ENCODE assay signal across 8 cellular contexts in the genomic region with DNA sequence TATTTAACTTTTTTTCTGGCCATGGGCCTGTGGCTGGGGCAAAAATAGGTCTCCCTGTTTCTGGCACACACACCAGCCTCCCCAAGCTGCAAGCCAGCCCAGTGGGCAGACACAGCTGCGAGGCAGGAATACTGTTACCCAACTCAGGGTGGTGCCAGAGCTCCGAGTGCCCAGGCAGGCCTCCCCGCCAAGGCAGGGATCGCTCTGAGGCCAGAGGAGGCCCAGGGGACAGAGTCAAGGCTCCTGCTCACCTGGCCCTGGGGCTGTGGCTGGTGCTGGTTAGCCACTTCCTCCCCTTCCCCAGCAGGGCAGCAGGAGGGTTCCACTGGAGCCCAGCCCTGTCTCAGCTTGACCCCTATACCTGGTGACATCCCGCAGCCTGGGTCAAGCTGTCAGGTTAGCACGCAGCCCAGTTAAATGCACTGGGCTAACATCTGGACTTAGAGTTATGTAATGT.
A peak's percentile ranks its signal among the peaks of the same experiment; 100 is the strongest.
DNase-seq lines count a peak whose midpoint lies in the region; ATAC-seq and TF ChIP-seq lines count a peak whose summit lies in the region.

No MANE protein-coding gene starts in this region.

- H3K9me3 Mint-ChIP-seq in Calu3 (ENCODE audit: low read depth, unreplicated experiment) = no peaks in the 10 kb centered on the region
- no peaks in the 10 kb centered on the region for H3K9me3 Mint-ChIP-seq in activated naive CD4-positive, alpha-beta T cell treated with anti-CD3 and anti-CD28 coated beads, Interleukin-2, amount 10 ng/mL, durations not matched to agents 7 days and 5 days

- H3K36me3 Mint-ChIP-seq in Calu3 (ENCODE audit: insufficient read depth, unreplicated experiment) = peaks cover 6% of the 10 kb centered on the region
- H3K36me3 Mint-ChIP-seq in activated naive CD4-positive, alpha-beta T cell treated with anti-CD3 and anti-CD28 coated beads, Interleukin-2, amount 10 ng/mL, durations not matched to agents 7 days and 5 days = no peaks in the 10 kb centered on the region

- peak overlapping the region; percentile 14 for H3K4me3 Mint-ChIP-seq in Calu3 (ENCODE audit: low read depth, unreplicated experiment)
- no peak overlapping the region for H3K4me3 Mint-ChIP-seq in activated naive CD4-positive, alpha-beta T cell treated with anti-CD3 and anti-CD28 coated beads, Interleukin-2, amount 10 ng/mL, durations not matched to agents 7 days and 5 days

- CTCF ChIA-PET in Calu3 (lab: Charles Lee) = interaction anchor here (0.7 to 2.1 kb wide), 9 partner anchors 9 to 167 kb away, joined by 3 to 14 read pairs (median 4); a partner anchor contains a TSS
- CTCF ChIA-PET in activated naive CD4-positive, alpha-beta T cell treated with anti-CD3 and anti-CD28 coated beads, Interleukin-2, amount 10 ng/mL, durations not matched to agents 7 days and 5 days (lab: Charles Lee) = interaction anchor here (0.5 to 2.6 kb wide), 4 partner anchors 10 to 688 kb away, joined by 3 to 10 read pairs (median 4); no protein-coding TSS in a partner anchor

- intact Hi-C loops in Calu3 (cut with micrococcal nuclease; ENCODE audit: unreplicated experiment) = no loop called here

- peaks cover 54% of the 10 kb centered on the region for H3K4me1 Mint-ChIP-seq in Calu3 (ENCODE audit: low read depth, unreplicated experiment)
- peaks cover 22% of the 10 kb centered on the region for H3K4me1 Mint-ChIP-seq in activated naive CD4-positive, alpha-beta T cell treated with anti-CD3 and anti-CD28 coated beads, Interleukin-2, amount 10 ng/mL, durations not matched to agents 7 days and 5 days

- no peaks in the 10 kb centered on the region for H3K27me3 Mint-ChIP-seq in Calu3 (ENCODE audit: unreplicated experiment)
- peaks cover 15% of the 10 kb centered on the region for H3K27me3 Mint-ChIP-seq in activated naive CD4-positive, alpha-beta T cell treated with anti-CD3 and anti-CD28 coated beads, Interleukin-2, amount 10 ng/mL, durations not matched to agents 7 days and 5 days

- ATAC-seq in GM19395 (IDR thresholded peaks at IDR 0.05; ENCODE audit: unreplicated experiment) (peak; percentile 64), HG03442 (IDR thresholded peaks at IDR 0.05; ENCODE audit: unreplicated experiment) (peak; percentile 39)

- no peak for TF ChIP-seq CTCF in Calu3 (IDR thresholded peaks at IDR 0.05; ENCODE audit: unreplicated experiment)

- DNase-seq in Calu3 (peak; percentile 72), mucosa of gallbladder (ENCODE audit: low spot score) (peak; percentile 42), hepatic stellate cell (ENCODE audit: low spot score) (no peak), SKM-1 treated with dmso at 0.1 percent for 144 hours (lab: John Stamatoyannopoulos, UW; ENCODE audit: unreplicated experiment) (no peak)
- DNase-seq in activated naive CD4-positive, alpha-beta T cell treated with anti-CD3 and anti-CD28 coated beads, Interleukin-2, amount 10 ng/mL, durations not matched to agents 7 days and 5 days = peak; percentile 33
- DNase-seq in activated CD4-positive, CD25-positive, alpha-beta regulatory T cell (lab: John Stamatoyannopoulos, UW) = no peak

- H3K27ac Mint-ChIP-seq in Calu3 (ENCODE audit: unreplicated experiment) = peak overlapping the region; percentile 90
- no peak overlapping the region for H3K27ac Mint-ChIP-seq in activated naive CD4-positive, alpha-beta T cell treated with anti-CD3 and anti-CD28 coated beads, Interleukin-2, amount 10 ng/mL, durations not matched to agents 7 days and 5 days

- TSS peak; percentile 98 for BruUV-seq in Calu3 (replicated peaks; lab: Mats Ljungman, UMichigan)

Comparison
In these comparisons a context has a peak if more than half of its experiments do, and no peak if none do; other contexts are left out.
1. DNase-seq: peak in Calu3 (single experiment), activated naive CD4-positive, alpha-beta T cell treated with anti-CD3 and anti-CD28 coated beads, Interleukin-2, amount 10 ng/mL, durations not matched to agents 7 days and 5 days (single experiment) and mucosa of gallbladder (single experiment); none in hepatic stellate cell (single experiment), SKM-1 treated with dmso at 0.1 percent for 144 hours (single experiment) and activated CD4-positive, CD25-positive, alpha-beta regulatory T cell (0 of 4).